In genomic region chr19:14221345-14221744, GRCh38 we compare ENCODE assay signal across 8 cellular contexts. TPM values are rescaled to one million over a fixed set of nuclear protein-coding genes. Genes with fewer than 3 reads are reported as not detected.
DNase-seq lines count a peak whose midpoint lies in the region; ATAC-seq and TF ChIP-seq lines count a peak whose summit lies in the region.
"Not testable (repeated sequence)": the region's sequence is repeated elsewhere in the genome, so short reads cannot be mapped to it uniquely, and the experiment has no call there.

No MANE protein-coding gene starts in this region.

- H3K4me3 Mint-ChIP-seq in CD14-positive monocyte = peak overlapping the region; percentile 39 to 78
- H3K4me3 Mint-ChIP-seq in activated CD8-positive, alpha-beta memory T cell treated with anti-CD3 and anti-CD28 coated beads, Interleukin-2, amount 10 ng/mL, durations not matched to agents 7 days and 5 days = peak overlapping the region; percentile 62

- peak overlapping the region in 1 of 2 donors; percentile 12 for H3K27ac ChIP-seq in breast epithelium
- not testable (repeated sequence) for H3K27ac ChIP-seq in right atrium auricular region, parathyroid adenoma

- TF ChIP-seq CTCF in CD14-positive monocyte (IDR thresholded peaks at IDR 0.05) (peak; percentile 72), breast epithelium (IDR thresholded peaks at IDR 0.05) (peak in 1 of 3 donors; percentile 36), right atrium auricular region (IDR thresholded peaks at IDR 0.05) (peak; percentile 14 to 38), parathyroid adenoma (IDR thresholded peaks at IDR 0.05) (peak; percentile 7)

- intact Hi-C loops in CD14-positive monocyte (cut with micrococcal nuclease); breast epithelium (cut with DNase I; ENCODE audit: low total_unique reads): not testable (repeated sequence)

- not testable (repeated sequence) for H3K9me3 Mint-ChIP-seq in CD14-positive monocyte; activated CD8-positive, alpha-beta memory T cell treated with anti-CD3 and anti-CD28 coated beads, Interleukin-2, amount 10 ng/mL, durations not matched to agents 7 days and 5 days (ENCODE audit: low read depth)

- H3K27me3 ChIP-seq in breast epithelium; right atrium auricular region; parathyroid adenoma (ENCODE audit: control insufficient read depth, insufficient read depth, low read length): not testable (repeated sequence)

- H3K36me3 ChIP-seq in breast epithelium; right atrium auricular region; parathyroid adenoma (ENCODE audit: control insufficient read depth, insufficient read depth, low read length): not testable (repeated sequence)

- H3K27me3 Mint-ChIP-seq in CD14-positive monocyte (ENCODE audit: low read depth in 3 of 3) = peaks cover 3 to 12% (median 9%) of the 10 kb centered on the region in 3 donors
- H3K27me3 Mint-ChIP-seq in activated CD8-positive, alpha-beta memory T cell treated with anti-CD3 and anti-CD28 coated beads, Interleukin-2, amount 10 ng/mL, durations not matched to agents 7 days and 5 days = not testable (repeated sequence)

- peak; percentile 57 for DNase-seq in CD14-positive monocyte (ENCODE audit: low spot score)
- peak in 62 of 76 experiments; percentile 14 to 71 (median 48) for DNase-seq in HUDEP-2 (lab: John Stamatoyannopoulos, UW; ENCODE audit: unreplicated experiment in 76 of 76)
- peak; percentile 23 for DNase-seq in SK-N-DZ (ENCODE audit: low spot score)
- peak; percentile 81 for DNase-seq in activated CD8-positive, alpha-beta memory T cell treated with anti-CD3 and anti-CD28 coated beads, Interleukin-2, amount 10 ng/mL, durations not matched to agents 7 days and 5 days
- peak in 1 of 2 donors; percentile 56 for DNase-seq in breast epithelium (ENCODE audit: low spot score in 2 of 2)
- DNase-seq in right atrium auricular region (ENCODE audit: low spot score) = peak; percentile 59
- peak; percentile 39 to 55 for DNase-seq in stimulated activated CD8-positive, alpha-beta memory T cell treated with anti-CD3 and anti-CD28 coated beads, Interleukin-4, amount 100 ng/mL, for 1 hour (ENCODE audit: low read depth in 2 of 2, low spot score in 1 of 2)

- H3K9me3 ChIP-seq in breast epithelium; right atrium auricular region; parathyroid adenoma (ENCODE audit: control insufficient read depth, low read length): not testable (repeated sequence)

- not testable (repeated sequence) for H3K4me1 ChIP-seq in breast epithelium, parathyroid adenoma
- H3K4me1 ChIP-seq in right atrium auricular region = peaks cover 0 to 13% of the 10 kb centered on the region in 2 donors

- not testable (repeated sequence) for H3K4me2 ChIP-seq in parathyroid adenoma (ENCODE audit: low read length)

- not testable (repeated sequence) for H3K79me2 ChIP-seq in parathyroid adenoma

- peak overlapping the region; percentile 68 for H2AFZ ChIP-seq in parathyroid adenoma

- H3K27ac Mint-ChIP-seq in CD14-positive monocyte = peak overlapping the region in 2 of 7 donors; percentile 24 to 50
- H3K27ac Mint-ChIP-seq in activated CD8-positive, alpha-beta memory T cell treated with anti-CD3 and anti-CD28 coated beads, Interleukin-2, amount 10 ng/mL, durations not matched to agents 7 days and 5 days = peak overlapping the region; percentile 40

- ATAC-seq in activated CD8-positive, alpha-beta memory T cell treated with anti-CD3 and anti-CD28 coated beads, Interleukin-2, amount 10 ng/mL, durations not matched to agents 7 days and 5 days = peak; percentile 87

- peak overlapping the region in 2 of 3 donors; percentile 15 to 41 for H3K4me3 ChIP-seq in breast epithelium
- not testable (repeated sequence) for H3K4me3 ChIP-seq in right atrium auricular region; parathyroid adenoma (ENCODE audit: low read depth, low read length)

- H3K9ac ChIP-seq in parathyroid adenoma = not testable (repeated sequence)

- H3K36me3 Mint-ChIP-seq in CD14-positive monocyte; activated CD8-positive, alpha-beta memory T cell treated with anti-CD3 and anti-CD28 coated beads, Interleukin-2, amount 10 ng/mL, durations not matched to agents 7 days and 5 days: not testable (repeated sequence)

- not testable (repeated sequence) for TF ChIP-seq POLR2A in breast epithelium (IDR thresholded peaks at IDR 0.05)

- peaks cover 24% of the 10 kb centered on the region for H3K4me1 Mint-ChIP-seq in CD14-positive monocyte
- H3K4me1 Mint-ChIP-seq in activated CD8-positive, alpha-beta memory T cell treated with anti-CD3 and anti-CD28 coated beads, Interleukin-2, amount 10 ng/mL, durations not matched to agents 7 days and 5 days = peaks cover 19% of the 10 kb centered on the region

- CTCF ChIA-PET in activated CD8-positive, alpha-beta memory T cell treated with anti-CD3 and anti-CD28 coated beads, Interleukin-2, amount 10 ng/mL, durations not matched to agents 7 days and 5 days (lab: Charles Lee) = interaction anchor here (1.1 to 2.2 kb wide), 4 partner anchors 68 to 127 kb away, joined by 3 to 8 read pairs (median 4); partner anchors contain the start of gene ASF1B

RNA-seq across cellular contexts. Expression of gene ADGRL1, which starts 15.4 kb away (rescaled TPM):
- not detected for polyA plus RNA-seq in CD14-positive monocyte
- polyA plus RNA-seq in SK-N-DZ (2014; cell fraction: cytosol; rRNA removed) = 22.2 and 23.0 TPM in 2 replicates
- 22.7 and 60.2 TPM in 2 replicates for polyA plus RNA-seq in SK-N-DZ (2014; cell fraction: nucleus; rRNA removed)
- total RNA-seq in activated CD8-positive, alpha-beta memory T cell treated with anti-CD3 and anti-CD28 coated beads, Interleukin-2, amount 10 ng/mL, durations not matched to agents 7 days and 5 days = 1 to 10 TPM; 3.7 to 4.3 TPM
- total RNA-seq in breast epithelium = 10 to 100 TPM; 11.2 to 14.7 (median 11.6) TPM
- 10 to 100 TPM; 21.0 to 31.2 TPM for total RNA-seq in right atrium auricular region
